Comparison of ENCODE assay signal across 19 cellular contexts in the genomic region with DNA sequence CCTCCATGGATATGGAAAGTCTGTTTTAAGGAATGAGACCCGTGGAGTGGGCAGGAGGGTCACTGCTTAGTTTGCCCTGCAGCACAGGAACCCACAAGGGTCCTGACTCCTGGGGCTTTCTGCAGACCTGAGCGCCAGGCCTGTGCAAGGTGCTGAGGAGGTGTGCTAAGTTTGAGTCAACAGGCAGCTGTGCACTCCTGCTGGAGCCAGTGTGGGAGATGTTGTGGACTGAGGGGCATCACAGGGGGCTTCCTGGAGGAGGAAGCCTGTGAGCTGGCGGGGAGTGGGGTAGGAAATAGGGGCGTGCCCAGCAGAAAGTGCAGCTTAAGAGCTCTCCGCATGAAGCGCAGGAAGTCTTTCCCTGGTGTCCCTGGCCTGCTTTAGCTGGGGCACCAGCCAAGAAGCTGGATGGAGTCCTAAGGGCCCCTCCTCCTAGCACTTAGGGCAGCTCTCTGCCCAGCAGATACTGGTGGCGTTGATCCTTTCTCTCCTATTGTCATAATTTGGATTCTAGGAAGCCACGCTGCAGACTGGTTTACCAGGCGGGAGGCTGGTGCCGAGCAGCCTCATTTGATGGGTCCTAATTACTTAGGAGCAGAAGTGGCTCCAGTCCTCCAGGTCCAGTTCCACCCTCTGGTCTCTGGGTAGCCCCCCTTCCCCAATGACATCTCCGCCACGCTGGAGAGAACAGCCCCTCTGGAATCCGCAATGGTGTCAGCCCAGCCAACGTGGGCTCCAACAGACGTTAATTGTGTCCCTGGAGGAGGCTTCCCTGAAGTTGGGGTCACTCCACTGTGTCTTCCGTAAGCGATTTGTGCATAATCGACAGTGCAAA.
"Had no signal": no experiment of that assay in that cellular context is flagged by ENCODE, and none has a peak within 500 bp of the region (broad histone marks: within the 10 kb centered on the region; RNA-seq: fewer than 3 reads in every experiment).

No MANE protein-coding gene starts in this region.

- H3K9me3 Mint-ChIP-seq: naive B cell; nephron; stimulated activated memory B cell treated with anti-CD40 and anti-IgM and Interleukin-4, amounts not matched to agents 10 μg/mL and 1 μg/mL and 100 μg/mL, for 72 hours; stimulated activated naive CD8-positive, alpha-beta T cell treated with anti-CD3 and anti-CD28 coated beads, Interleukin-15, Interleukin-2, amounts not matched to agents 100 ng/mL and 50 ng/mL, for 24 hours had no signal

- H3K36me3 Mint-ChIP-seq: naive B cell; stimulated activated memory B cell treated with anti-CD40 and anti-IgM and Interleukin-4, amounts not matched to agents 10 μg/mL and 1 μg/mL and 100 μg/mL, for 72 hours had no signal

- H3K27ac Mint-ChIP-seq: nephron; stimulated activated memory B cell treated with anti-CD40 and anti-IgM and Interleukin-4, amounts not matched to agents 10 μg/mL and 1 μg/mL and 100 μg/mL, for 72 hours; stimulated activated naive CD8-positive, alpha-beta T cell treated with anti-CD3 and anti-CD28 coated beads, Interleukin-15, Interleukin-2, amounts not matched to agents 100 ng/mL and 50 ng/mL, for 24 hours had no signal

- H3K4me1 Mint-ChIP-seq: naive B cell; stimulated activated memory B cell treated with anti-CD40 and anti-IgM and Interleukin-4, amounts not matched to agents 10 μg/mL and 1 μg/mL and 100 μg/mL, for 72 hours had no signal

- DNase-seq: effector CD8-positive, alpha-beta T cell; gastrocnemius medialis; heart right ventricle; hypothalamus; left lung; mesenchymal stem cell; naive B cell; posterior cingulate gyrus; right lobe of liver; spleen; stimulated activated CD4-positive, alpha-beta T cell treated with anti-CD3 and anti-CD28 coated beads, Interleukin-15, amount 100 ng/mL, for 24 hours; stimulated activated CD4-positive, alpha-beta T cell treated with anti-CD3 and anti-CD28 coated beads, Interleukin-1b, Interleukin-23, amount 100 ng/mL, for 48 hours; stimulated activated CD4-positive, alpha-beta T cell treated with anti-CD3 and anti-CD28 coated beads, Interleukin-4, amount 100 ng/mL, for 24 hours; tibial artery; upper lobe of right lung had no signal

- H3K4me3 Mint-ChIP-seq: naive B cell; nephron; stimulated activated memory B cell treated with anti-CD40 and anti-IgM and Interleukin-4, amounts not matched to agents 10 μg/mL and 1 μg/mL and 100 μg/mL, for 72 hours; stimulated activated naive CD8-positive, alpha-beta T cell treated with anti-CD3 and anti-CD28 coated beads, Interleukin-15, Interleukin-2, amounts not matched to agents 100 ng/mL and 50 ng/mL, for 24 hours had no signal

- H3K27me3 Mint-ChIP-seq: stimulated activated memory B cell treated with anti-CD40 and anti-IgM and Interleukin-4, amounts not matched to agents 10 μg/mL and 1 μg/mL and 100 μg/mL, for 72 hours had no signal

- ATAC-seq: esophagus mucosa; gastrocnemius medialis; left lung; right lobe of liver; stimulated activated memory B cell treated with anti-CD40 and anti-IgM and Interleukin-4, amounts not matched to agents 10 μg/mL and 1 μg/mL and 100 μg/mL, for 72 hours; upper lobe of right lung had no signal
